10 cellular contexts compared by ENCODE assay signal in the genomic region with DNA sequence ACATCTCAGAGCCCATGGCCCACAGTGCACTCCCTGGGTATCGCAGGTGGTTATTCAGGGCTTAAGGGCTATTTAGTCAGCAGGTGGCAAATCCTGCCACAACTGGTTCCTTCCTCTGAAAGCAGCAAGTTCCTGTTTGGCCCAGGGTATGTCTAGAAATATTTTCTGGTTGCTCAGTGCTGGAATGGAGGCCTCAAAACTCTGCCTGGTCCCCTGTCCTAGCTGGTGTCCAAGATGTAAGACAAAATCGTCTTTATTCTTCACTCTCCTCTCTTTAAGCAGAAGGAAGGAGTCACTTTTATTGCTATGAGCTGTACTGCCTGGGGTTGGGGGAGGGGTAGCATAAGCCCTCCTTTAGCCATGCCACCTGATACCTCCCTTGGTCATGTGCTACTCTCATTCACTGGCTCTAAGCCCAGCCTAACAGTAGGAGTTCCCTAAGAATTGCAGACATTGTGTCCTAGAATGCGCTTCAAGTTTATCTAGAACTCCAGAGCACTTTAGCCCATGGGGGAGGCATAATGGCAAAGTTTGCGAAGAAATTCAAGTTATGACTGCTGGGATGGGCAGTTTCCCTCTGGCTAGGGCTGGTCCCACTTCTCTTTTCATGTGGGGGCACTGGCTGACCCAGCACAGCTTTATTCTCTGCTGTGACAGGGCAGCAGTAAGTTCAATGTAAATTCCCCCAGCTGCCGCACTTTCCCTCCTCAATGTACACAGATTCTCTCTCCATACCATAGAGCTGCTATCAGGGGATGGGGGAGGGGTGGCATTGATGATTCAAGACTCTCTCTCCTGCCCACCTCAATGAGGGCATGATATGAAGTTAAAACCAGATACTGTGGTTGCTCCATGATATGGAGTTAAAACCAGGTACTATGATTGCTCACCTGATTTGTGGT. TPM values are rescaled to one million over a fixed set of nuclear protein-coding genes. Genes with fewer than 3 reads are reported as not detected.
A peak's percentile ranks its signal among the peaks of the same experiment; 100 is the strongest.
DNase-seq lines count a peak whose midpoint lies in the region; ATAC-seq, FAIRE-seq and TF ChIP-seq lines count a peak whose summit lies in the region.
"Had no signal": no experiment of that assay in that cellular context is flagged by ENCODE, and none has a peak within 500 bp of the region (broad histone marks: within the 10 kb centered on the region; RNA-seq: fewer than 3 reads in every experiment).

No MANE protein-coding gene starts in this region.

- peak; percentile 88 for ATAC-seq in SK-N-SH treated with all-trans-retinoic acid at 6 μM for 48 hours

- DNase-seq in DMS 273 treated with DMSO at 0.1 percent for 48 hours (lab: John Stamatoyannopoulos, UW) (peak; percentile 93), M059J (ENCODE audit: low read depth) (peak; percentile 67), iPS-NIHi7 (ENCODE audit: extremely low spot score) (peak; percentile 51), AG08396 (ENCODE audit: low spot score) (no peak), NCI-H1694 treated with DMSO at 0.1 percent for 48 hours (lab: John Stamatoyannopoulos, UW) (no peak), GM19239 (ENCODE audit: insufficient read length, low spot score) (no peak)
- no peak for DNase-seq in activated CD8-positive, alpha-beta memory T cell treated with anti-CD3 and anti-CD28 coated beads, Interleukin-2, amount 50 U/mL, for 4 hours
- DNase-seq: activated B cell treated with CpG ODN at 0.5 μM for 24 hours, cerebellar nuclear complex had no signal

- FAIRE-seq in GM19239 (lab: Jason Lieb, UNC): no peak

TF ChIP-seq in SK-N-SH treated with all-trans-retinoic acid at 6 μM for 48 hours, 23 proteins besides CTCF, POLR2A, EP300 and RAD21:
- TF ChIP-seq TOX (CRISPR knock-in tag; IDR thresholded peaks at IDR 0.05; ENCODE audit: borderline replicate concordance) (no peak), ZFP3 (CRISPR knock-in tag; IDR thresholded peaks at IDR 0.05) (no peak), TCF4 (CRISPR knock-in tag; IDR thresholded peaks at IDR 0.05; ENCODE audit: borderline replicate concordance) (no peak), CSDC2 (CRISPR knock-in tag; IDR thresholded peaks at IDR 0.05) (no peak), ZNF70 (CRISPR knock-in tag; IDR thresholded peaks at IDR 0.05) (no peak)
- TF ChIP-seq, protein P1, sequence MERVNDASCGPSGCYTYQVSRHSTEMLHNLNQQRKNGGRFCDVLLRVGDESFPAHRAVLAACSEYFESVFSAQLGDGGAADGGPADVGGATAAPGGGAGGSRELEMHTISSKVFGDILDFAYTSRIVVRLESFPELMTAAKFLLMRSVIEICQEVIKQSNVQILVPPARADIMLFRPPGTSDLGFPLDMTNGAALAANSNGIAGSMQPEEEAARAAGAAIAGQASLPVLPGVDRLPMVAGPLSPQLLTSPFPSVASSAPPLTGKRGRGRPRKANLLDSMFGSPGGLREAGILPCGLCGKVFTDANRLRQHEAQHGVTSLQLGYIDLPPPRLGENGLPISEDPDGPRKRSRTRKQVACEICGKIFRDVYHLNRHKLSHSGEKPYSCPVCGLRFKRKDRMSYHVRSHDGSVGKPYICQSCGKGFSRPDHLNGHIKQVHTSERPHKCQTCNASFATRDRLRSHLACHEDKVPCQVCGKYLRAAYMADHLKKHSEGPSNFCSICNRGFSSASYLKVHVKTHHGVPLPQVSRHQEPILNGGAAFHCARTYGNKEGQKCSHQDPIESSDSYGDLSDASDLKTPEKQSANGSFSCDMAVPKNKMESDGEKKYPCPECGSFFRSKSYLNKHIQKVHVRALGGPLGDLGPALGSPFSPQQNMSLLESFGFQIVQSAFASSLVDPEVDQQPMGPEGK (CRISPR knock-in tag; IDR thresholded peaks at IDR 0.05; ENCODE audit: borderline replicate concordance): no peak

RNA-seq across cellular contexts. Expression of a gene that starts 27.1 kb away (rescaled TPM):
- 10.9 and 15.9 TPM in 2 replicates for total RNA-seq in M059J (2014; rRNA removed; shearing (Covaris generic))

Comparison
In these comparisons a context has a peak if more than half of its experiments do, and no peak if none do; other contexts are left out.
1. DNase-seq: peak in DMS 273 treated with DMSO at 0.1 percent for 48 hours (single experiment), M059J (single experiment) and iPS-NIHi7 (single experiment); none in AG08396 (single experiment), NCI-H1694 treated with DMSO at 0.1 percent for 48 hours (single experiment), activated CD8-positive, alpha-beta memory T cell treated with anti-CD3 and anti-CD28 coated beads, Interleukin-2, amount 50 U/mL, for 4 hours (single experiment) and GM19239 (single experiment).